12 cellular contexts compared by ENCODE assay signal in genomic region chr20:24950836-24951525, GRCh38. TPM values are rescaled to one million over a fixed set of nuclear protein-coding genes. Genes with fewer than 3 reads are reported as not detected.
DNase-seq lines count a peak whose midpoint lies in the region; ATAC-seq lines count a peak whose summit lies in the region.
"Had no signal": no experiment of that assay in that cellular context is flagged by ENCODE, and none has a peak within 500 bp of the region (broad histone marks: within the 10 kb centered on the region; RNA-seq: fewer than 3 reads in every experiment).

No MANE protein-coding gene starts in this region.

- H3K9me3 Mint-ChIP-seq in activated naive CD4-positive, alpha-beta T cell treated with anti-CD3 and anti-CD28 coated beads, Interleukin-2, amount 10 ng/mL, durations not matched to agents 7 days and 5 days = peaks cover 25% of the 10 kb centered on the region

- CTCF ChIA-PET in activated naive CD4-positive, alpha-beta T cell treated with anti-CD3 and anti-CD28 coated beads, Interleukin-2, amount 10 ng/mL, durations not matched to agents 7 days and 5 days (lab: Charles Lee) = interaction anchor here (0.9 to 4.3 kb wide), 3 partner anchors 20 to 31 kb away, joined by 3 to 44 read pairs (median 20); no protein-coding TSS in a partner anchor

- peaks cover 48% of the 10 kb centered on the region for H3K36me3 Mint-ChIP-seq in activated naive CD4-positive, alpha-beta T cell treated with anti-CD3 and anti-CD28 coated beads, Interleukin-2, amount 10 ng/mL, durations not matched to agents 7 days and 5 days
- no peaks in the 10 kb centered on the region for H3K36me3 Mint-ChIP-seq in T-helper 17 cell (ENCODE audit: low read depth)

- no peaks in the 10 kb centered on the region for H3K27me3 Mint-ChIP-seq in activated naive CD4-positive, alpha-beta T cell treated with anti-CD3 and anti-CD28 coated beads, Interleukin-2, amount 10 ng/mL, durations not matched to agents 7 days and 5 days
- H3K27me3 Mint-ChIP-seq in T-helper 17 cell = no peaks in the 10 kb centered on the region

- peak overlapping the region; percentile 79 for H3K4me3 Mint-ChIP-seq in activated naive CD4-positive, alpha-beta T cell treated with anti-CD3 and anti-CD28 coated beads, Interleukin-2, amount 10 ng/mL, durations not matched to agents 7 days and 5 days
- H3K4me3 Mint-ChIP-seq in T-helper 17 cell = peak overlapping the region; percentile 80

- H3K9me3 ChIP-seq in T-helper 17 cell (ENCODE audit: control insufficient read depth, low read length, poor library complexity, severe bottlenecking) = no peaks in the 10 kb centered on the region

- peak overlapping the region; percentile 62 for H3K27ac Mint-ChIP-seq in activated naive CD4-positive, alpha-beta T cell treated with anti-CD3 and anti-CD28 coated beads, Interleukin-2, amount 10 ng/mL, durations not matched to agents 7 days and 5 days
- peak overlapping the region; percentile 67 for H3K27ac Mint-ChIP-seq in T-helper 17 cell

- H3K4me1 Mint-ChIP-seq in activated naive CD4-positive, alpha-beta T cell treated with anti-CD3 and anti-CD28 coated beads, Interleukin-2, amount 10 ng/mL, durations not matched to agents 7 days and 5 days = peaks cover 82% of the 10 kb centered on the region
- H3K4me1 Mint-ChIP-seq in T-helper 17 cell = peaks cover 42% of the 10 kb centered on the region

- ATAC-seq in T-helper 17 cell = no peak
- ATAC-seq in left lobe of liver = no peak
- ATAC-seq in GM18502 (IDR thresholded peaks at IDR 0.05; ENCODE audit: poor library complexity, unreplicated experiment) = no peak
- no peak for ATAC-seq in GM21529 (IDR thresholded peaks at IDR 0.05; ENCODE audit: unreplicated experiment)

- DNase-seq in activated naive CD4-positive, alpha-beta T cell treated with anti-CD3 and anti-CD28 coated beads, Interleukin-2, amount 10 ng/mL, durations not matched to agents 7 days and 5 days = no peak
- DNase-seq in activated naive CD4-positive, alpha-beta T cell treated with anti-CD3 and anti-CD28 coated beads, Interleukin-2, amount 50 U/mL, for 16 hours = no peak
- DNase-seq in T-helper 17 cell (no peak), left lobe of liver (ENCODE audit: low spot score) (peak; percentile 46), ureter (ENCODE audit: low spot score) (no peak), anterior cingulate cortex (lab: John Stamatoyannopoulos, UW) (no peak)
- DNase-seq: hippocampal formation had no signal

RNA-seq across cellular contexts. Expression of gene CST7, which starts 1.9 kb away (rescaled TPM):
- total RNA-seq in T-helper 17 cell = 10 to 100 TPM; 10.7 to 22.8 TPM
- 0.38 TPM for total RNA-seq in left lobe of liver
- 1.6 TPM for total RNA-seq in ureter
- total RNA-seq: cardiac muscle cell, OCI-LY7, osteoblast had no signal

RNA-seq across cellular contexts. Expression of gene APMAP, which starts 41.6 kb away (rescaled TPM):
- total RNA-seq in T-helper 17 cell (10 to 100 TPM; 24.6 to 26.2 TPM), left lobe of liver (180 TPM), ureter (74.0 TPM)
